Comparison of ENCODE assay signal across 1 cellular context in the genomic region with DNA sequence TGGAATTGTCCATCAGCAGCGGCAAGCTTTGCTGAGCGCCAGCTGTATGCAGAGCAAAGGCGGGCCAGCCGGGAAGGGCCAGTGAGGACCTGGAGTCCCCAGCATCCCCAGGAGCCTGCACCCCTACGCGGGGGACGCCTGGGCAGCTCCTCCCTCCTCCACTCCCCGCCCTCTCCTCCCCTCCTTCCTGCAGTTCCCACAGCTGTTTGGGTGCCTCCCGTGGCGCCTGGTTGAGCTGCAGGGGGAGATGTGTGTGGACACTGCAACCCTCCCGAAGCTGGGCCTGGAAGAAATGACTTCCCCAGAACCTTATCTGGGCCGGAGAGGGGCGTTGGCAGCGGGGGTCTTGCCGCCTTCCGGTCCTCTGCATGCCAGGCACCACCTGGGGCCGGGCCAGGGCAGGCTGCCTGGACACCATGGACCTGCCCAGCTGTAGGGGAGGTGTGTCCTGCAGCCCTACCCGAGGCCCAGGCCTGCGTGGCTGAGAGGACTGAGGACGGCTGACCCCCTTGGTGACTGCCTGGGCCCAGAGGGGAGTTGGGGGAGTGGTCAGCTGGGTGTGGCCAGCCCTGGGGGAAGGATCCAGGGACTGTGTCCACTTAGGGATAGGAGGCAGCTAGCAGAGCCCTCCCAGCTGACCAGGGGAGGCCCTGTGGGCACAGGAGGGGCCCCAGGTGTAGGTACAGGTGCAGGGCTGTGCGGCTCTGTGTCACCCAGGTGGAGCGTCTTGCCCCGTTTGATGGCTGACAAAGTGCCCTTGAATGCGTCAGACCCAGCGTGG.
TF ChIP-seq lines count a peak whose summit lies in the region.

No MANE protein-coding gene starts in this region.

TF ChIP-seq in A549, 52 proteins besides CTCF, POLR2A, EP300 and RAD21:
- no peak for TF ChIP-seq USF2 (IDR thresholded peaks at IDR 0.05)
- TF ChIP-seq FOSL2 (IDR thresholded peaks at IDR 0.05) = no peak
- no peak for TF ChIP-seq FOSL2 (CRISPR knock-in tag; IDR thresholded peaks at IDR 0.05)
- TF ChIP-seq TFCP2L1 (CRISPR knock-in tag; IDR thresholded peaks at IDR 0.05) = no peak
- no peak for TF ChIP-seq BHLHE40 (IDR thresholded peaks at IDR 0.05; ENCODE audit: low read depth, low read length)
- no peak for TF ChIP-seq KDM5A (IDR thresholded peaks at IDR 0.05)
- TF ChIP-seq ZNF302 (CRISPR knock-in tag; IDR thresholded peaks at IDR 0.05) = no peak
- TF ChIP-seq FOSB (CRISPR knock-in tag; IDR thresholded peaks at IDR 0.05) = no peak
- TF ChIP-seq HMGXB4 (CRISPR knock-in tag; IDR thresholded peaks at IDR 0.05; ENCODE audit: borderline replicate concordance) = no peak
- no peak for TF ChIP-seq HDAC2 (IDR thresholded peaks at IDR 0.05)
- TF ChIP-seq PBX3 (IDR thresholded peaks at IDR 0.05) = no peak
- TF ChIP-seq JUN (IDR thresholded peaks at IDR 0.05) = no peak
- TF ChIP-seq SMC3 (IDR thresholded peaks at IDR 0.05) = no peak
- no peak for TF ChIP-seq E2F6 (IDR thresholded peaks at IDR 0.05; ENCODE audit: borderline replicate concordance, low read depth)
- no peak for TF ChIP-seq RFX5 (IDR thresholded peaks at IDR 0.05)
